Comparison of ENCODE assay signal across 15 cellular contexts in the genomic region with DNA sequence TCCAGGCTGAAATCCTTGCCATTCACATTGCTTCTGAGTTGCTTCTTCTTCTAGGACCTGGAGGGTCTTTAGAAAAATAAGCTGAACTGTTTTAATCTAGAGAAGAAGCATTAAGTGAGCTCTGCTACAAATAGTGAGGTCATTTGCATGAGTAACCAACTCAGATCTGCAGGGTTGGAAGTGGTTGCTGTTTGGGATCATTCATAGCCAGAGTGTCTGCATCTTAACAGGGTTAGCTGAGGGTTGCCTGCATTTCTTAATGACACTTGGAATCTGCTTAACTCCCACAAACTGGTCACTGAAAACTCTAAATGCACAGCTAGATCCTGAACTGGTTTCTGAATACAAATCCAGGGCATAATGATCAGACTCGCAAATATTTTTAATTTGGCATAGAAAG. TPM values are rescaled to one million over a fixed set of nuclear protein-coding genes. Genes with fewer than 3 reads are reported as not detected.
DNase-seq lines count a peak whose midpoint lies in the region; ATAC-seq and TF ChIP-seq lines count a peak whose summit lies in the region.
"Had no signal": no experiment of that assay in that cellular context is flagged by ENCODE, and none has a peak within 500 bp of the region (broad histone marks: within the 10 kb centered on the region; RNA-seq: fewer than 3 reads in every experiment).

No MANE protein-coding gene starts in this region.

- H3K9ac ChIP-seq in mammary epithelial cell (ENCODE audit: insufficient read depth, low read length), result no peak overlapping the region
- peak overlapping the region; percentile 28; the same call in 1 of the 2 replicates for H3K9ac ChIP-seq in SK-N-SH
- H3K9ac ChIP-seq in smooth muscle cell (ENCODE audit: low read depth), result no peak overlapping the region

- no TSS peak for BruUV-seq in mammary epithelial cell (replicated peaks; lab: Mats Ljungman, UMichigan)

- TF ChIP-seq CTCF in mammary epithelial cell (conservative IDR thresholded peaks at IDR 0.05 in 1 of 2, IDR thresholded peaks at IDR 0.05 in 1 of 2; ENCODE audit: extremely low read depth in 1 of 2, insufficient read depth in 1 of 2, low read depth in 1 of 2, low read length in 2 of 2) (no peak), breast epithelium (IDR thresholded peaks at IDR 0.05) (no peak), SK-N-SH (IDR thresholded peaks at IDR 0.05) (no peak), fibroblast of pulmonary artery (IDR thresholded peaks at IDR 0.05; ENCODE audit: low read length, missing control alignments) (no peak), smooth muscle cell (IDR thresholded peaks at IDR 0.05; ENCODE audit: borderline replicate concordance, insufficient read depth, poor library complexity, severe bottlenecking) (no peak), glutamatergic neuron (IDR thresholded peaks at IDR 0.05; ENCODE audit: partially characterized antibody, unreplicated experiment) (no peak)

- TF ChIP-seq EP300 in SK-N-SH (IDR thresholded peaks at IDR 0.05; ENCODE audit: borderline replicate concordance in 1 of 2, low read depth in 1 of 2, low read length in 1 of 2), result peak in 1 of 2 experiments; percentile 79; a peak in 1 of 4 replicates

- peak; percentile 32 for DNase-seq in mammary epithelial cell
- no peak for DNase-seq in breast epithelium (ENCODE audit: low spot score in 2 of 2)
- no peak for DNase-seq in SK-N-SH
- peak; percentile 79 for DNase-seq in fibroblast of pulmonary artery (ENCODE audit: low read depth)
- no peak for DNase-seq in smooth muscle cell (lab: John Stamatoyannopoulos, UW; ENCODE audit: unreplicated experiment)
- DNase-seq in glutamatergic neuron, result no peak
- DNase-seq: activated naive CD4-positive, alpha-beta T cell treated with anti-CD3 and anti-CD28 coated beads, Interleukin-2, amount 50 U/mL, for 16 hours; DMS 273 treated with DMSO at 0.1 percent for 48 hours; kidney; stimulated activated CD4-positive, alpha-beta T cell treated with anti-CD3 and anti-CD28 coated beads, Interleukin-15, amount 100 ng/mL, for 24 hours; testis had no signal

- dilution Hi-C loops in mammary epithelial cell (cut with HindIII; ENCODE audit: low sequenced_read_pairs), result no loop called here

- H3K4me3 ChIP-seq in mammary epithelial cell (replicated peaks in 1 of 3; ENCODE audit: insufficient read depth in 1 of 3, low read depth in 2 of 3, low read length in 3 of 3) (no peak overlapping the region), breast epithelium (no peak overlapping the region), SK-N-SH (ENCODE audit: low read depth in 2 of 2, low read length in 1 of 2) (no peak overlapping the region), fibroblast of pulmonary artery (replicated peaks; ENCODE audit: low read depth, low read length) (no peak overlapping the region), smooth muscle cell (no peak overlapping the region)
- H3K4me3 ChIP-seq: A549, testis had no signal

- H3K4me1 ChIP-seq in mammary epithelial cell (ENCODE audit: insufficient read depth, low read length), result peaks cover 23% of the 10 kb centered on the region
- H3K4me1 ChIP-seq in breast epithelium, result no peaks in the 10 kb centered on the region
- H3K4me1 ChIP-seq in SK-N-SH (ENCODE audit: control insufficient read depth in 1 of 2, insufficient read depth in 2 of 2, low read depth in 1 of 2, low read length in 1 of 2), result peaks cover 13 to 40% of the 10 kb centered on the region in 2 experiments
- peaks cover 6% of the 10 kb centered on the region for H3K4me1 ChIP-seq in smooth muscle cell (ENCODE audit: low read depth)
- H3K4me1 ChIP-seq: A549, testis had no signal

- peaks cover 30% of the 10 kb centered on the region for H3F3A ChIP-seq in SK-N-SH (replicated peaks; ENCODE audit: insufficient read depth)
- no peaks in the 10 kb centered on the region for H3F3A ChIP-seq in smooth muscle cell (ENCODE audit: low read depth)

- in situ Hi-C loops in mammary epithelial cell (cut with MboI; ENCODE audit: low sequenced_read_pairs in 2 of 2), result no loop called here

- CTCF ChIA-PET in mammary epithelial cell (lab: Charles Lee; ENCODE audit: low non-redundant PET), result no interaction called here
- CTCF ChIA-PET in SK-N-SH (lab: Yijun Ruan, JAX), result interaction anchor here (1.5 kb wide), 1 partner anchor 18 kb away, joined by 5 read pairs; no protein-coding TSS in a partner anchor

- H2AFZ ChIP-seq in mammary epithelial cell (ENCODE audit: low read depth, low read length), result no peak overlapping the region
- no peak overlapping the region for H2AFZ ChIP-seq in SK-N-SH (ENCODE audit: low read depth)
- no peak overlapping the region for H2AFZ ChIP-seq in smooth muscle cell (ENCODE audit: low read depth)

- H3K4me2 ChIP-seq in mammary epithelial cell (ENCODE audit: insufficient read depth, low read depth, low read length) (no peak overlapping the region), SK-N-SH (peak overlapping the region; percentile 9), smooth muscle cell (peak overlapping the region; percentile 32)
- H3K4me2 ChIP-seq: A549 had no signal

- H3K9me3 Mint-ChIP-seq in glutamatergic neuron (ENCODE audit: unreplicated experiment), result peaks cover 5% of the 10 kb centered on the region
- H3K9me3 Mint-ChIP-seq: dendritic cell treated with granulocyte-macrophage colony-stimulating factor and Interleukin-4, amounts not matched to agents 40 ng/mL and 50 ng/mL, for 4 days had no signal

- intact Hi-C loops in mammary epithelial cell (cut with micrococcal nuclease) (no loop called here), breast epithelium (cut with DNase I; ENCODE audit: low total_unique reads) (no loop called here)

- H3K4me3 Mint-ChIP-seq in glutamatergic neuron (ENCODE audit: unreplicated experiment), result no peak overlapping the region
- H3K4me3 Mint-ChIP-seq: dendritic cell treated with granulocyte-macrophage colony-stimulating factor and Interleukin-4, amounts not matched to agents 40 ng/mL and 50 ng/mL, for 4 days had no signal

- no peak for TF ChIP-seq POLR2A in breast epithelium (IDR thresholded peaks at IDR 0.05)

- H3K9me2 ChIP-seq in SK-N-SH, result no peaks in the 10 kb centered on the region

- no peaks in the 10 kb centered on the region for H3K4me1 Mint-ChIP-seq in glutamatergic neuron (ENCODE audit: low read depth, unreplicated experiment)

- TF ChIP-seq RAD21 in SK-N-SH (IDR thresholded peaks at IDR 0.05; ENCODE audit: low read length), result no peak

- peaks cover 11% of the 10 kb centered on the region for H3K27me3 Mint-ChIP-seq in glutamatergic neuron (ENCODE audit: unreplicated experiment)

- POLR2A ChIA-PET in SK-N-SH (lab: Yijun Ruan, JAX), result interaction anchor here (0.5 kb wide), 1 partner anchor 9 kb away, joined by 3 read pairs; no protein-coding TSS in a partner anchor

- H3K36me3 ChIP-seq in mammary epithelial cell (ENCODE audit: insufficient read depth, low read length) (no peaks in the 10 kb centered on the region), breast epithelium (no peaks in the 10 kb centered on the region), SK-N-SH (replicated peaks in 1 of 2; ENCODE audit: control insufficient read depth in 1 of 2, insufficient read depth in 2 of 2, low read length in 1 of 2) (peaks cover 0 to 5% of the 10 kb centered on the region in 2 experiments), smooth muscle cell (ENCODE audit: low read depth) (no peaks in the 10 kb centered on the region)

- H3K27ac ChIP-seq in mammary epithelial cell (ENCODE audit: insufficient read depth, low read depth, low read length) (no peak overlapping the region), breast epithelium (no peak overlapping the region), SK-N-SH (ENCODE audit: low read depth in 2 of 2, low read length in 1 of 2) (peak overlapping the region; percentile 34 to 95; a peak in 3 of 4 replicates), smooth muscle cell (ENCODE audit: low read depth) (peak overlapping the region; percentile 28)
- H3K27ac ChIP-seq: A549, testis had no signal

- H3K27me3 ChIP-seq in mammary epithelial cell (ENCODE audit: insufficient read depth, low read length) (no peaks in the 10 kb centered on the region), breast epithelium (no peaks in the 10 kb centered on the region), SK-N-SH (ENCODE audit: insufficient read depth) (no peaks in the 10 kb centered on the region), smooth muscle cell (ENCODE audit: low read depth) (no peaks in the 10 kb centered on the region)
- H3K27me3 ChIP-seq: testis had no signal

- H4K20me1 ChIP-seq in mammary epithelial cell (ENCODE audit: insufficient read depth, low read length) (no peaks in the 10 kb centered on the region), SK-N-SH (ENCODE audit: insufficient read depth) (no peaks in the 10 kb centered on the region), smooth muscle cell (ENCODE audit: low read depth) (no peaks in the 10 kb centered on the region)

- peaks cover 26% of the 10 kb centered on the region for H3K36me3 Mint-ChIP-seq in glutamatergic neuron (ENCODE audit: unreplicated experiment)

- no peak overlapping the region for H3K27ac Mint-ChIP-seq in glutamatergic neuron (ENCODE audit: unreplicated experiment)
- H3K27ac Mint-ChIP-seq: dendritic cell treated with granulocyte-macrophage colony-stimulating factor and Interleukin-4, amounts not matched to agents 40 ng/mL and 50 ng/mL, for 4 days had no signal

- H3K79me2 ChIP-seq in mammary epithelial cell (ENCODE audit: insufficient read depth, low read length) (peaks cover 15% of the 10 kb centered on the region), SK-N-SH (ENCODE audit: insufficient read depth) (peaks cover 72% of the 10 kb centered on the region), smooth muscle cell (ENCODE audit: low read depth) (no peaks in the 10 kb centered on the region)

- ATAC-seq in HG02870 (IDR thresholded peaks at IDR 0.05; ENCODE audit: unreplicated experiment) (no peak), HG03432 (IDR thresholded peaks at IDR 0.05; ENCODE audit: unreplicated experiment) (no peak)
- ATAC-seq: A549 had no signal

- WGBS in mammary epithelial cell (ENCODE audit: low coverage, missing lambda C conversion rate), result 100% methylated on average over 1 of the region's 1 CpG
- 96% methylated on average over 1 of the region's 1 CpG for WGBS in SK-N-SH (ENCODE audit: low lambda C conversion rate)
- WGBS in smooth muscle cell (ENCODE audit: low lambda C conversion rate), result 68% methylated on average over 1 of the region's 1 CpG

- no peaks in the 10 kb centered on the region for H3K9me3 ChIP-seq in mammary epithelial cell (replicated peaks; ENCODE audit: insufficient read depth, low read length)
- no peaks in the 10 kb centered on the region for H3K9me3 ChIP-seq in breast epithelium
- H3K9me3 ChIP-seq in SK-N-SH, result no peaks in the 10 kb centered on the region
- no peaks in the 10 kb centered on the region for H3K9me3 ChIP-seq in smooth muscle cell (replicated peaks; ENCODE audit: low read depth)
- H3K9me3 ChIP-seq: A549, testis had no signal

RNA-seq across cellular contexts. Expression of gene CNIH3, which starts 9.9 kb away (rescaled TPM):
- total RNA-seq in mammary epithelial cell (1 to 10 TPM in 1 of 2 donors, under 1 TPM in 1; 0.83 to 3.4 TPM), breast epithelium (1 to 10 TPM; 3.8 to 5.2 (median 4.4) TPM), smooth muscle cell (5.3 and 8.0 TPM in 2 replicates), glutamatergic neuron (ENCODE audit: unreplicated experiment) (4.4 TPM)
- polyA plus RNA-seq in mammary epithelial cell (6.4 TPM), SK-N-SH (2012; rRNA removed) (18.8 and 19.1 TPM in 2 replicates), smooth muscle cell (6.6 and 7.2 TPM in 2 replicates)
- polyA minus RNA-seq in mammary epithelial cell, result 33.7 TPM
- 17.0 and 19.6 TPM in 2 replicates for polyA plus RNA-seq in SK-N-SH (2012; cell fraction: cytosol; rRNA removed)
- 16.5 and 21.3 TPM in 2 replicates for polyA plus RNA-seq in SK-N-SH (2012; cell fraction: nucleus; rRNA removed)

Comparison
In these comparisons a context has a peak if more than half of its experiments do, and no peak if none do; other contexts are left out.
1. DNase-seq: peak in mammary epithelial cell (single experiment) and fibroblast of pulmonary artery (single experiment); none in breast epithelium (0 of 2), SK-N-SH (single experiment), smooth muscle cell (single experiment) and glutamatergic neuron (single experiment).
2. H3K27ac ChIP-seq: peak in SK-N-SH (2 of 2) and smooth muscle cell (single experiment); none in mammary epithelial cell (single experiment) and breast epithelium (0 of 2).